ENCODE assay signal across 2 cellular contexts in the genomic region with DNA sequence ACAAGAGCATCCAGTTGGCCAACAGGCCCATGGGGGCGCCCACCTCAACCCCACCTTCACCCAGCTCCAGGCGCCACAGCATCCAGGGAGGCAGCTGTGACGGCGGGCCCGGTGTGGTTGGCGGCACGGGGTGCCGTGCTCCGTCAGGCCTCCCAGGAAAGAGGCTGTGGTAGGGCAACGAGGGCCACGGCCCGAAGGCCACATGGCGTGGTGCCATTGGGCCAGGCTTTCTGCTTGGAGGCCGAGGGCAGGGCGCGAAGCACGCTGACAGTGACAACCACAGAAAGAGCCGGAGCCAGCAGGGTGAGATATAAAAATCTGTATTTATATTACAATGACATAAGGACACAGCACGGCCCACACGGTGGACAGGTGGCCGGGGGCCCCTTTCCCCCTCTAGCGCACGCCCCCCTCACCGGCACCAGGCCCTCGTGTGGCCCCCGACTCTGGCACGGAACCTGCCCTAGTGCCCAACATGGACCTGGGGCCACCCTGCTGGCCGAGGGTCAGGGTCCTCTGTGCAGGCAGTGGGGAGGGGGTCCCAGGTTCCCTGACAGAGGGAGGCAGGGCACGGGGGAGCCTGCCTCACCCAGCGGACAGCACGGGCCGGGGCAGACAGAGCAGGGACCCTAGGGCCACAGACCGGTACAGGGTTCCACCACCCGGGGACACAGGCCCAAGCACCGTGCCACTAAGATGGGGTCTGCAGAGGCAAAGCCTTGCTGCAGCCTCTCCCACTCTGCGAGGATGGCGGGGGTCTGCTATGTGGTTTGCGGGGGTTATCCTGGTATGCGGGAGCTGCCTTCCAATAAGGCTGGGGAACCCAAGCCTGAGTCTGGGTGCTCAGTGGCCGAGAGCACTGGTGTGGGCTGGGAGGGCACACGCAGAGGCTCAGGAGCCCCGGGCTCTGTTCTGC.
TF ChIP-seq lines count a peak whose summit lies in the region.

No MANE protein-coding gene starts in this region.

TF ChIP-seq in GM12891, 5 proteins besides CTCF, POLR2A, EP300 and RAD21:
- TF ChIP-seq SPI1 (IDR thresholded peaks at IDR 0.05; ENCODE audit: low read depth, low read length) (no peak), POLR2AphosphoS5 (IDR thresholded peaks at IDR 0.05; ENCODE audit: low read depth, low read length) (no peak), PAX5 (IDR thresholded peaks at IDR 0.05; ENCODE audit: insufficient read depth, low read length, severe bottlenecking) (no peak)

TF ChIP-seq in K562, 482 proteins besides CTCF, POLR2A, EP300 and RAD21:
- TF ChIP-seq RBM22 (IDR thresholded peaks at IDR 0.05; ENCODE audit: low read depth, low read length, poor library complexity, severe bottlenecking), result peak; percentile 28
- no peak for TF ChIP-seq MIER1 (IDR thresholded peaks at IDR 0.05; ENCODE audit: low read depth)
- TF ChIP-seq MEIS2 (IDR thresholded peaks at IDR 0.05; ENCODE audit: partially characterized antibody), result no peak
- TF ChIP-seq PHF21A (IDR thresholded peaks at IDR 0.05; ENCODE audit: borderline replicate concordance, low read depth), result no peak
- TF ChIP-seq POLR2G (IDR thresholded peaks at IDR 0.05; ENCODE audit: low read depth, low read length), result peak; percentile 8
